In genomic region chr10:52871191-52871843, GRCh38 we compare ENCODE assay signal across 22 cellular contexts.
"Had no signal": no experiment of that assay in that cellular context is flagged by ENCODE, and none has a peak within 500 bp of the region (broad histone marks: within the 10 kb centered on the region; RNA-seq: fewer than 3 reads in every experiment).

No MANE protein-coding gene starts in this region.

- H3K4me3 ChIP-seq: colonic mucosa, esophagus squamous epithelium, gastroesophageal sphincter, left ventricle myocardium inferior, lung, skin epidermis, thoracic aorta, transverse colon had no signal

- H3K27ac ChIP-seq: colonic mucosa, esophagus squamous epithelium, gastroesophageal sphincter, left ventricle myocardium inferior, neutrophil, skin epidermis, thoracic aorta, transverse colon had no signal

- ATAC-seq: gastroesophageal sphincter; naive thymus-derived CD4-positive, alpha-beta T cell; sciatic nerve; stimulated activated effector memory CD8-positive, alpha-beta T cell treated with anti-CD3 and anti-CD28 coated beads, Interleukin-12 subunit alpha, Interleukin-12 subunit beta, amount 100 ng/mL, for 72 hours; stimulated activated naive CD8-positive, alpha-beta T cell treated with anti-CD3 and anti-CD28 coated beads, Interleukin-15, Interleukin-2, amounts not matched to agents 100 U/mL and 50 U/mL, for 24 hours had no signal

- DNase-seq: colonic mucosa; dermis blood vessel endothelial cell; esophagus squamous epithelium; foreskin fibroblast; glutamatergic neuron; immature natural killer cell; left ventricle myocardium inferior; mesendoderm; naive thymus-derived CD4-positive, alpha-beta T cell; nephron progenitor cell; stimulated activated CD4-positive, alpha-beta T cell treated with anti-CD3 and anti-CD28 coated beads, Interleukin-2, amount 100 ng/mL, for 48 hours; stimulated activated CD8-positive, alpha-beta memory T cell treated with anti-CD3 and anti-CD28 coated beads, Interleukin-4, amount 100 ng/mL, for 48 hours; stimulated activated naive CD8-positive, alpha-beta T cell treated with anti-CD3 and anti-CD28 coated beads, Interleukin-15, Interleukin-2, amounts not matched to agents 100 U/mL and 50 U/mL, for 24 hours; transverse colon had no signal

- H3K36me3 ChIP-seq: colonic mucosa, esophagus squamous epithelium, gastroesophageal sphincter, left ventricle myocardium inferior, neutrophil, thoracic aorta, transverse colon had no signal

- FAIRE-seq: keratinocyte had no signal

- H3K27me3 ChIP-seq: colonic mucosa, esophagus squamous epithelium, gastroesophageal sphincter, neutrophil, transverse colon had no signal

- H3K4me1 ChIP-seq: colonic mucosa, esophagus squamous epithelium, gastroesophageal sphincter, transverse colon had no signal

- H3K9me3 ChIP-seq: colonic mucosa, gastroesophageal sphincter, left ventricle myocardium inferior, neutrophil, thoracic aorta, transverse colon had no signal
